1 cellular context compared by ENCODE assay signal in genomic region chr19:37655689-37656491, GRCh38.
TF ChIP-seq lines count a peak whose summit lies in the region.

No MANE protein-coding gene starts in this region.

TF ChIP-seq in H1, 55 proteins besides CTCF, POLR2A, EP300 and RAD21 (continued from another document):
- no peak; the same call in 1 of the 2 replicates for TF ChIP-seq POLR2AphosphoS5 (IDR thresholded peaks at IDR 0.05; ENCODE audit: low read depth, low read length)
- peak; percentile 53; the same call in 1 of the 2 replicates for TF ChIP-seq KDM1A (IDR thresholded peaks at IDR 0.05; ENCODE audit: borderline replicate concordance, low read length)
- TF ChIP-seq USF2 (IDR thresholded peaks at IDR 0.05; ENCODE audit: low read length), result peak; percentile 55; the same call in 1 of the 2 replicates
- no peak for TF ChIP-seq CEBPB (IDR thresholded peaks at IDR 0.05; ENCODE audit: low read depth, low read length)
- no peak for TF ChIP-seq SP2 (IDR thresholded peaks at IDR 0.05; ENCODE audit: low read length)
- TF ChIP-seq ZNF274 (IDR thresholded peaks at IDR 0.05; ENCODE audit: borderline replicate concordance, extremely low read depth, low read length), result no peak
- no peak for TF ChIP-seq EGR1 (IDR thresholded peaks at IDR 0.05; ENCODE audit: borderline replicate concordance, low read depth, low read length)
- TF ChIP-seq CBX5 (IDR thresholded peaks at IDR 0.05; ENCODE audit: low read depth, low read length), result no peak
- no peak for TF ChIP-seq JUND (IDR thresholded peaks at IDR 0.05; ENCODE audit: low read length)
- TF ChIP-seq SUZ12 (IDR thresholded peaks at IDR 0.05; ENCODE audit: low read length), result no peak
- no peak for TF ChIP-seq SRF (IDR thresholded peaks at IDR 0.05; ENCODE audit: low read depth, low read length)
- no peak for TF ChIP-seq TCF12 (IDR thresholded peaks at IDR 0.05; ENCODE audit: low read depth, low read length)
- no peak for TF ChIP-seq KDM5A (IDR thresholded peaks at IDR 0.05; ENCODE audit: low read length)
- TF ChIP-seq RXRA (IDR thresholded peaks at IDR 0.05; ENCODE audit: insufficient read depth, low read depth, low read length), result no peak
- no peak for TF ChIP-seq ATF3 (IDR thresholded peaks at IDR 0.05; ENCODE audit: insufficient read depth, low read depth, low read length)
- no peak for TF ChIP-seq CBX8 (IDR thresholded peaks at IDR 0.05; ENCODE audit: borderline replicate concordance, low read depth, low read length)
- peak; percentile 70 for TF ChIP-seq E2F6 (IDR thresholded peaks at IDR 0.05)
- no peak for TF ChIP-seq TBP (IDR thresholded peaks at IDR 0.05; ENCODE audit: low read depth, low read length)
- no peak for TF ChIP-seq YY1 (IDR thresholded peaks at IDR 0.05; ENCODE audit: low read depth, low read length)
- TF ChIP-seq GTF2F1 (IDR thresholded peaks at IDR 0.05; ENCODE audit: borderline replicate concordance, low read depth, low read length), result no peak
- no peak for TF ChIP-seq RNF2 (IDR thresholded peaks at IDR 0.05; ENCODE audit: borderline replicate concordance, low read depth, low read length, missing control alignments, poor library complexity, severe bottlenecking)
- TF ChIP-seq BCL11A (IDR thresholded peaks at IDR 0.05; ENCODE audit: low read depth in 2 of 2, low read length in 2 of 2), result no peak
- TF ChIP-seq TEAD4 (IDR thresholded peaks at IDR 0.05; ENCODE audit: low read depth, low read length), result 0 out of 2 replicates have a peak, but pooled peaks have one; percentile 2
- TF ChIP-seq FOSL1 (IDR thresholded peaks at IDR 0.05; ENCODE audit: insufficient read depth, low read depth, low read length), result no peak
- TF ChIP-seq NRF1 (IDR thresholded peaks at IDR 0.05; ENCODE audit: low read depth, low read length), result peak; percentile 47
- no peak for TF ChIP-seq EZH2 (IDR thresholded peaks at IDR 0.05; ENCODE audit: low read depth, low read length, severe bottlenecking)
- no peak for TF ChIP-seq MAFK (IDR thresholded peaks at IDR 0.05; ENCODE audit: low read depth, low read length)
- TF ChIP-seq TAF1 (IDR thresholded peaks at IDR 0.05; ENCODE audit: low read depth, low read length), result no peak
- TF ChIP-seq CHD7 (IDR thresholded peaks at IDR 0.05; ENCODE audit: insufficient replicate concordance, low read length), result no peak
- no peak for TF ChIP-seq SIX5 (IDR thresholded peaks at IDR 0.05; ENCODE audit: low read depth, low read length)
- no peak for TF ChIP-seq ATF2 (IDR thresholded peaks at IDR 0.05; ENCODE audit: low read length)
